ENCODE assay signal across 21 cellular contexts in the genomic region with DNA sequence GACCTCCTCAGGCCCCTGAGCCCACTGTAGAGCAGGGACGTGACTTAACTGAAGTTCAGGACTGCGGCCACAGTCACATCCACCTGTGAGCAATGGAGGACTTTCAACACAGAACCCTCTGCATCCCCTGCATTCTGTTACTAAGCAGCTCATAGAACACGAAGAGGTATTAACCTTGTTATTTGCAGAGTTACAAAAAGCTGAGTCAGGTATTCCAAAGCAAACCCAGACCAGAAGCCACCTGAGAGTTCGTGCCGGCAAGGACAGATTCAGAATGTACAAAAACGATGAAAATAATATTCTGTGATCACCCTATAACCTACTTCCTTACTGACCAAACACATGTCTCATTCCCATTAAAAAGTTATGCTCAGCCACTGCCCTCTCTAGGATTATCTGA. TPM values are rescaled to one million over a fixed set of nuclear protein-coding genes. Genes with fewer than 3 reads are reported as not detected.
"Had no signal": no experiment of that assay in that cellular context is flagged by ENCODE, and none has a peak within 500 bp of the region (broad histone marks: within the 10 kb centered on the region; RNA-seq: fewer than 3 reads in every experiment).

No MANE protein-coding gene starts in this region.

- H3K9me3 ChIP-seq: esophagus squamous epithelium, mucosa of descending colon, neutrophil, sigmoid colon, testis, transverse colon had no signal

- ATAC-seq: mucosa of descending colon; naive thymus-derived CD8-positive, alpha-beta T cell; stimulated activated naive B cell treated with anti-CD40 and anti-IgM and Interleukin-4, amounts not matched to agents 10 μg/mL and 1 μg/mL and 100 μg/mL, for 72 hours; stimulated activated naive CD8-positive, alpha-beta T cell treated with anti-CD3 and anti-CD28 coated beads, Interleukin-15, amount 100 ng/mL, for 72 hours had no signal

- H3K27me3 ChIP-seq: dorsolateral prefrontal cortex, esophagus squamous epithelium, testis, transverse colon had no signal

- H3K27ac ChIP-seq: dorsolateral prefrontal cortex, neutrophil, sigmoid colon, testis, transverse colon had no signal

- H3K36me3 ChIP-seq: esophagus squamous epithelium, neutrophil, sigmoid colon, transverse colon had no signal

- FAIRE-seq: endometrium had no signal

- H3K4me3 ChIP-seq: dorsolateral prefrontal cortex, esophagus squamous epithelium, mucosa of descending colon, sigmoid colon, skin epidermis, testis, transverse colon had no signal

- DNase-seq: cortex of kidney; dorsolateral prefrontal cortex; effector CD8-positive, alpha-beta T cell; esophagus squamous epithelium; foreskin fibroblast; kidney glomerular epithelial cell; mucosa of descending colon; naive thymus-derived CD8-positive, alpha-beta T cell; posterior cingulate gyrus; sigmoid colon; stimulated activated CD4-positive, alpha-beta T cell treated with anti-CD3 and anti-CD28 coated beads, Interleukin-2, amount 100 ng/mL, for 24 hours; stimulated activated CD4-positive, alpha-beta T cell treated with anti-CD3 and anti-CD28 coated beads, Interleukin-4, amount 100 ng/mL, for 4 hours; stimulated activated naive B cell treated with anti-CD40 and anti-IgM and Interleukin-4, amounts not matched to agents 10 μg/mL and 1 μg/mL and 100 μg/mL, for 72 hours; stimulated activated naive CD8-positive, alpha-beta T cell treated with anti-CD3 and anti-CD28 coated beads, Interleukin-15, amount 100 ng/mL, for 72 hours; testis; transverse colon had no signal

- H3K4me1 ChIP-seq: sigmoid colon, testis, transverse colon had no signal

RNA-seq across cellular contexts. Expression of gene PRSS3, which starts 33.0 kb away (rescaled TPM):
- total RNA-seq: subcutaneous adipose tissue had no signal
- polyA plus RNA-seq: naive thymus-derived CD8-positive, alpha-beta T cell; neural cell had no signal
